Comparison of ENCODE assay signal across 8 cellular contexts in the genomic region with DNA sequence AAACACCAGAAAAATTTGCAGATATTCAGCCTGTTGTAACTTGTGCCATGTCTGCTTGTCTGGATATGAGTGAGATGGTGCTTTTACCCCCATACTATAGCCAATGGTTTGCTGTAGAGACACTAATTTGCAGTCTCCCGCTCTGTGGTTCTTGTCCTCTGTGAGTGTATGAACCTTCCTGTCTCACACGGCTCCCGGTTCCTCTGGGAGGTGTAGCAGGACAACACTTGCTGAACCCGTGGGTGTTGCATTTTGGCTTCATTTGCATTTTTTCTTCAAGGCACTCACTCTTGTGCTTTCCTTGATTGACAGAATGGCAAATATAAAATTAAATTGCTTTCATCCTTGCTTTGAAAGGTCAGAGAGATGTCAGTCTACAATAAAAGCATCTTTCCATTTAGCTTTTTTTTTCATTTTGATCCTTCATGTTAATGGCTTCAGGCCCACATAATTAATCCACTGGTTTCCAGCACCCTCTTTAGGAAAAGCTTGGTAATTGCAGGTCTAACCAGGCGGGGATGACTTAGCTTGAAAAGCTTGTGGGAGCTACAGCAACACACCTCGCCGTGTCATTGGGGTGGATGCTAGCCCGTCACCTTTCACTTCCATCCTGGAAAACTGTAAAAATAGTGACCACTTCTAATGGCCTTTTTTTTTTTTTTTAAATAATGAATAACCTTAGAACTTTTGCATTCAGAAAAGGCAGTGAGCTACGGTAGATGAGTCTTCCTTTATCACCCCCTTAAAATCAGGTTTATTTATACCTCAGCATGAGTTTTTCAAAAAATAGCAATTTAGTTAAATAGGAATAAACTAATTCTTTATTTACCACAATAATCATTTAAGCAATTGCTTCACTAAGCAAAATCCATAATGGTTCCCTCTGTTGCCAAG. TPM values are rescaled to one million over a fixed set of nuclear protein-coding genes. Genes with fewer than 3 reads are reported as not detected.
DNase-seq lines count a peak whose midpoint lies in the region; ATAC-seq, FAIRE-seq and TF ChIP-seq lines count a peak whose summit lies in the region.

No MANE protein-coding gene starts in this region.

- FAIRE-seq in endothelial cell of umbilical vein (lab: Jason Lieb, UNC): peak; percentile 64

- H2AFZ ChIP-seq in endothelial cell of umbilical vein (ENCODE audit: low read depth, low read length): no peak overlapping the region

- POLR2A ChIA-PET in endothelial cell of umbilical vein (lab: Charles Lee): interaction anchor here (0.5 to 1.6 kb wide), 9 partner anchors 8 to 250 kb away, joined by 3 to 15 read pairs (median 4); partner anchors contain the start of genes APLP2 and PRDM10
- POLR2A ChIA-PET in naive thymus-derived CD8-positive, alpha-beta T cell (lab: Charles Lee): interaction anchor here (1.1 kb wide), 1 partner anchor 62 kb away, joined by 3 read pairs; the partner anchor contains the start of gene APLP2

- BruUV-seq in endothelial cell of umbilical vein (replicated peaks; lab: Mats Ljungman, UMichigan): no TSS peak

- peaks cover 45% of the 10 kb centered on the region in 2 experiments for H3K36me3 ChIP-seq in endothelial cell of umbilical vein (ENCODE audit: control insufficient read depth in 2 of 2, extremely low read depth in 1 of 2, insufficient read depth in 2 of 2, low read length in 2 of 2)
- H3K36me3 ChIP-seq in vagina: peaks cover 0 to 68% of the 10 kb centered on the region in 2 donors

- no peak overlapping the region for H3K9ac ChIP-seq in endothelial cell of umbilical vein (replicated peaks; ENCODE audit: extremely low read depth, insufficient read depth, low read length)

- H3K9me3 ChIP-seq in endothelial cell of umbilical vein (replicated peaks; ENCODE audit: control insufficient read depth, insufficient read depth, low read length) (no peaks in the 10 kb centered on the region), vagina (no peaks in the 10 kb centered on the region)

- H3K27me3 ChIP-seq in endothelial cell of umbilical vein (ENCODE audit: control insufficient read depth in 2 of 2, insufficient read depth in 2 of 2, low read length in 2 of 2) (no peaks in the 10 kb centered on the region), vagina (no peaks in the 10 kb centered on the region)

- H3K4me2 ChIP-seq in endothelial cell of umbilical vein (ENCODE audit: insufficient read depth, low read length): no peak overlapping the region

- H3K79me2 ChIP-seq in endothelial cell of umbilical vein (ENCODE audit: control insufficient read depth, insufficient read depth, low read length): peaks cover 13% of the 10 kb centered on the region

- TF ChIP-seq POLR2A in endothelial cell of umbilical vein (IDR thresholded peaks at IDR 0.05; ENCODE audit: low read depth, low read length): no peak
- no peak for TF ChIP-seq POLR2A in vagina (IDR thresholded peaks at IDR 0.05)

- no peaks in the 10 kb centered on the region for H3K27me3 Mint-ChIP-seq in activated CD4-positive, alpha-beta T cell treated with anti-CD3 and anti-CD28 coated beads, Interleukin-2, amount 10 ng/mL, durations not matched to agents 24 days and 14 days
- no peaks in the 10 kb centered on the region for H3K27me3 Mint-ChIP-seq in naive thymus-derived CD8-positive, alpha-beta T cell

- H3K4me1 ChIP-seq in endothelial cell of umbilical vein (ENCODE audit: control insufficient read depth, extremely low read depth, insufficient read depth, low read length) (no peaks in the 10 kb centered on the region), vagina (no peaks in the 10 kb centered on the region)

- dilution Hi-C loops in endothelial cell of umbilical vein (cut with MboI; ENCODE audit: extremely low pct_ligation_motif_present, low sequenced_read_pairs): no loop called here

- CTCF ChIA-PET in endothelial cell of umbilical vein (lab: Charles Lee): interaction anchor here (0.6 to 12.8 kb wide), 68 partner anchors 8 to 364 kb away, joined by 3 to 399 read pairs (median 7); partner anchors contain the start of genes NFRKB and PRDM10

- no peak overlapping the region for H3K27ac Mint-ChIP-seq in activated CD4-positive, alpha-beta T cell treated with anti-CD3 and anti-CD28 coated beads, Interleukin-2, amount 10 ng/mL, durations not matched to agents 24 days and 14 days
- H3K27ac Mint-ChIP-seq in naive thymus-derived CD8-positive, alpha-beta T cell: no peak overlapping the region

- H3K4me3 ChIP-seq in endothelial cell of umbilical vein (replicated peaks in 1 of 3; ENCODE audit: insufficient read depth in 1 of 3, low read depth in 1 of 3, low read length in 3 of 3) (no peak overlapping the region), vagina (no peak overlapping the region)

- no peaks in the 10 kb centered on the region for H3K9me3 Mint-ChIP-seq in activated CD4-positive, alpha-beta T cell treated with anti-CD3 and anti-CD28 coated beads, Interleukin-2, amount 10 ng/mL, durations not matched to agents 24 days and 14 days
- H3K9me3 Mint-ChIP-seq in naive thymus-derived CD8-positive, alpha-beta T cell: no peaks in the 10 kb centered on the region

- intact Hi-C loops in activated CD4-positive, alpha-beta T cell treated with anti-CD3 and anti-CD28 coated beads, Interleukin-2, amount 10 ng/mL, durations not matched to agents 24 days and 14 days (cut with micrococcal nuclease): loop anchor here (1.0 to 5.0 kb wide), 3 partner anchors 209 to 365 kb away; no protein-coding TSS in a partner anchor
- intact Hi-C loops in endothelial cell of umbilical vein (cut with micrococcal nuclease): loop anchor here (1.0 to 5.0 kb wide), 8 partner anchors 63 to 365 kb away; partner anchors contain the start of genes APLP2 and NFRKB
- intact Hi-C loops in vagina (cut with DNase I): loop anchor here (5.0 kb wide), 1 partner anchor 210 kb away; no protein-coding TSS in a partner anchor

- no peaks in the 10 kb centered on the region for H3K9me1 ChIP-seq in endothelial cell of umbilical vein (replicated peaks; ENCODE audit: control insufficient read depth, extremely low read depth, insufficient read depth, low read length)

- DNase-seq in SIG-M5 treated with dmso at 0.1 percent for 504 hours (lab: John Stamatoyannopoulos, UW; ENCODE audit: unreplicated experiment) (peak; percentile 50), SIG-M5 (lab: John Stamatoyannopoulos, UW) (no peak), NCI-H226 (peak; percentile 30), endothelial cell of umbilical vein (ENCODE audit: low read depth, low spot score) (peak; percentile 83), vagina (ENCODE audit: extremely low spot score in 2 of 2) (no peak)
- DNase-seq in activated CD4-positive, alpha-beta T cell treated with anti-CD3 and anti-CD28 coated beads, Interleukin-2, amount 10 ng/mL, durations not matched to agents 24 days and 14 days: peak; percentile 88
- DNase-seq in naive thymus-derived CD8-positive, alpha-beta T cell: peak in 9 of 10 donors; percentile 36 to 77 (median 60)

- ATAC-seq in HG03045 (IDR thresholded peaks at IDR 0.05; ENCODE audit: unreplicated experiment): peak; percentile 82
- ATAC-seq in naive thymus-derived CD8-positive, alpha-beta T cell: peak; percentile 78 to 84

- H3K4me3 Mint-ChIP-seq in activated CD4-positive, alpha-beta T cell treated with anti-CD3 and anti-CD28 coated beads, Interleukin-2, amount 10 ng/mL, durations not matched to agents 24 days and 14 days: no peak overlapping the region
- no peak overlapping the region for H3K4me3 Mint-ChIP-seq in naive thymus-derived CD8-positive, alpha-beta T cell

- H3K4me1 Mint-ChIP-seq in activated CD4-positive, alpha-beta T cell treated with anti-CD3 and anti-CD28 coated beads, Interleukin-2, amount 10 ng/mL, durations not matched to agents 24 days and 14 days: no peaks in the 10 kb centered on the region
- H3K4me1 Mint-ChIP-seq in naive thymus-derived CD8-positive, alpha-beta T cell: peaks cover 0 to 14% (median 0%) of the 10 kb centered on the region in 4 donors

- H4K20me1 ChIP-seq in endothelial cell of umbilical vein (replicated peaks; ENCODE audit: control insufficient read depth, extremely low read depth, insufficient read depth, low read length): no peaks in the 10 kb centered on the region

- H3K27ac ChIP-seq in endothelial cell of umbilical vein (ENCODE audit: insufficient read depth, low read depth, low read length): no peak overlapping the region
- no peak overlapping the region for H3K27ac ChIP-seq in vagina

- peak; percentile 67 to 84 for TF ChIP-seq CTCF in endothelial cell of umbilical vein (IDR thresholded peaks at IDR 0.05; ENCODE audit: extremely low read depth in 1 of 2, insufficient read depth in 1 of 2, low read depth in 1 of 2, low read length in 2 of 2)
- peak; percentile 34 to 85 (median 76) for TF ChIP-seq CTCF in vagina (IDR thresholded peaks at IDR 0.05)

- peaks cover 11% of the 10 kb centered on the region for H3K36me3 Mint-ChIP-seq in activated CD4-positive, alpha-beta T cell treated with anti-CD3 and anti-CD28 coated beads, Interleukin-2, amount 10 ng/mL, durations not matched to agents 24 days and 14 days (ENCODE audit: low read depth)
- H3K36me3 Mint-ChIP-seq in naive thymus-derived CD8-positive, alpha-beta T cell: peaks cover 0 to 76% (median 11%) of the 10 kb centered on the region in 3 donors

TF ChIP-seq in endothelial cell of umbilical vein, 7 proteins besides CTCF, POLR2A, EP300 and RAD21 (continues in another document):
- TF ChIP-seq POLR2AphosphoS5 (IDR thresholded peaks at IDR 0.05; ENCODE audit: insufficient read depth, low read depth, low read length): no peak
- TF ChIP-seq MYC (IDR thresholded peaks at IDR 0.05; ENCODE audit: low read depth, low read length): no peak
- TF ChIP-seq GATA2 (IDR thresholded peaks at IDR 0.05; ENCODE audit: insufficient read depth, insufficient read length, low read depth, low read length): no peak
- no peak for TF ChIP-seq FOS (IDR thresholded peaks at IDR 0.05; ENCODE audit: borderline replicate concordance, insufficient read depth, low read length)
- TF ChIP-seq JUN (IDR thresholded peaks at IDR 0.05; ENCODE audit: borderline replicate concordance, insufficient read depth, insufficient read length, low read depth): no peak
- no peak for TF ChIP-seq EZH2 (IDR thresholded peaks at IDR 0.05; ENCODE audit: borderline replicate concordance, low read depth, low read length, severe bottlenecking)

RNA-seq across cellular contexts. Expression of gene ST14, which starts 27.4 kb away (rescaled TPM):
- total RNA-seq in activated CD4-positive, alpha-beta T cell treated with anti-CD3 and anti-CD28 coated beads, Interleukin-2, amount 10 ng/mL, durations not matched to agents 24 days and 14 days: 0.14 TPM in 1 of 2 replicates, not detected in the other
- total RNA-seq in endothelial cell of umbilical vein: not detected in 2 replicates
- 0.08 TPM in 2 replicates for polyA plus RNA-seq in endothelial cell of umbilical vein
- polyA plus RNA-seq in endothelial cell of umbilical vein (2011; cell fraction: cytosol; rRNA removed): 0.03 and 0.07 TPM in 2 replicates
- not detected in 2 replicates for polyA plus RNA-seq in endothelial cell of umbilical vein (2011; cell fraction: nucleus; rRNA removed)
- polyA plus RNA-seq in endothelial cell of umbilical vein (2012): not detected in 2 replicates
- not detected in 2 replicates for polyA minus RNA-seq in endothelial cell of umbilical vein
- polyA minus RNA-seq in endothelial cell of umbilical vein (2011; cell fraction: cytosol; rRNA and poly(A)+ RNA removed): 1.4 TPM
- not detected in 2 replicates for polyA minus RNA-seq in endothelial cell of umbilical vein (2011; cell fraction: nucleus; rRNA and poly(A)+ RNA removed)
- under 1 TPM; 0.74 to 0.94 TPM for total RNA-seq in naive thymus-derived CD8-positive, alpha-beta T cell
- not detected for polyA plus RNA-seq in naive thymus-derived CD8-positive, alpha-beta T cell
- 43.2 TPM for total RNA-seq in vagina

Comparison
In these comparisons a context has a peak if more than half of its experiments do, and no peak if none do; other contexts are left out.
1. DNase-seq: peak in SIG-M5 treated with dmso at 0.1 percent for 504 hours (single experiment), NCI-H226 (single experiment), activated CD4-positive, alpha-beta T cell treated with anti-CD3 and anti-CD28 coated beads, Interleukin-2, amount 10 ng/mL, durations not matched to agents 24 days and 14 days (single experiment), endothelial cell of umbilical vein (single experiment) and naive thymus-derived CD8-positive, alpha-beta T cell (9 of 10); none in SIG-M5 (single experiment) and vagina (0 of 2).
2. RNA of gene ST14, which starts 27.4 kb away (total RNA-seq): 43.2 TPM in vagina (single experiment); 0.74 to 0.94 TPM in naive thymus-derived CD8-positive, alpha-beta T cell, 0.14 TPM in activated CD4-positive, alpha-beta T cell treated with anti-CD3 and anti-CD28 coated beads, Interleukin-2, amount 10 ng/mL, durations not matched to agents 24 days and 14 days and not detected in endothelial cell of umbilical vein; every median in the first group is over 10 times any median in the second.